ENCODE assay signal across 1 cellular context in the genomic region with DNA sequence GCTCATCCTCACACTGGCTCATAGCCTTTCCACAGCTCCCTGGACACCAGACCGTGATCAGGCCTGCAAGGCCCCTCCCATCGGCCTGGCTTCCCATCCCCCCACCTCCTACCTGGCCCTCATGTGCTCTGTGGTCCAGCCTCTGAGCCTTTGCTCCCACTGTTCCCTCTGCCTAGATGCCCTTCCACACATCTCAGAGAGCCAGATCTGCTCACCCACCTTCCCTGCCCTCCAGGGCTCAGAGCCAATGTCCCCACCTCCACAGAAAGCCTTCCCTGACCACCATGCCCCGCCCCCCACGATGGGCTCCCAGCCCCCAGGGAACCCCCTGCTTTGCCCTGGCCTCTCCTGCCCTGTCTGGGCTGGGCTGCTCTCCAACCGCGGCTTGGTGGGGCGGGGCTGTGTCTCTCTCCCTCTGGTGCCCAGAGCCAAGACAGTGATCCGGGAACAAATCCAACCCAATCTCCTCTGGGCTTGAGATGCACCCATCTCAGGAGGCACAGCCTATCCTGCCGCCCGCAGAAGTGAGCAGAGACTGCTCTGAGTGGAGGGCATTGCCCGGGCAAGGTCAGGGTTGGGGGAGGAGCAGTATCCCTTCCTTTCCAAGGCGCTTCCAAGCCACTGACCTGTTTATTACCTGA.
TF ChIP-seq lines count a peak whose summit lies in the region.

No MANE protein-coding gene starts in this region.

TF ChIP-seq in HepG2, 621 proteins besides CTCF, POLR2A, EP300 and RAD21 (continued from another document and continues in another):
- TF ChIP-seq HNF1A (IDR thresholded peaks at IDR 0.05; ENCODE audit: low read depth) (no peak), HNF1A (CRISPR knock-in tag; IDR thresholded peaks at IDR 0.05; ENCODE audit: borderline replicate concordance) (no peak), ARNTL (CRISPR knock-in tag; IDR thresholded peaks at IDR 0.05) (no peak), KLF15 (CRISPR knock-in tag; IDR thresholded peaks at IDR 0.05; ENCODE audit: borderline replicate concordance) (no peak), ZNF121 (CRISPR knock-in tag; IDR thresholded peaks at IDR 0.05) (peak; percentile 93), ESRRA (CRISPR knock-in tag; IDR thresholded peaks at IDR 0.05; ENCODE audit: low read depth) (0 out of 2 replicates have a peak, but pooled peaks have one; percentile 44), ZNF646 (CRISPR knock-in tag; IDR thresholded peaks at IDR 0.05) (no peak), ZNF761 (CRISPR knock-in tag; conservative IDR thresholded peaks at IDR 0.05) (no peak), ZNF558 (CRISPR knock-in tag; IDR thresholded peaks at IDR 0.05; ENCODE audit: borderline replicate concordance) (no peak), ZNF430 (CRISPR knock-in tag; IDR thresholded peaks at IDR 0.05) (no peak), JARID2 (CRISPR knock-in tag; IDR thresholded peaks at IDR 0.05; ENCODE audit: insufficient replicate concordance) (no peak), NR2F6 (IDR thresholded peaks at IDR 0.05) (no peak), NR2F6 (CRISPR knock-in tag; IDR thresholded peaks at IDR 0.05) (no peak), ZNF253 (CRISPR knock-in tag; IDR thresholded peaks at IDR 0.05; ENCODE audit: borderline replicate concordance) (0 out of 2 replicates have a peak, but pooled peaks have one; percentile 41), SP1 (IDR thresholded peaks at IDR 0.05) (no peak), SP1 (CRISPR knock-in tag; IDR thresholded peaks at IDR 0.05) (no peak), MTF2 (CRISPR knock-in tag; IDR thresholded peaks at IDR 0.05; ENCODE audit: borderline replicate concordance) (no peak), ZNF879 (CRISPR knock-in tag; IDR thresholded peaks at IDR 0.05) (no peak), RERE (CRISPR knock-in tag; IDR thresholded peaks at IDR 0.05; ENCODE audit: low read depth) (no peak), TCF7 (IDR thresholded peaks at IDR 0.05; ENCODE audit: low read depth) (no peak), TRAFD1 (CRISPR knock-in tag; IDR thresholded peaks at IDR 0.05; ENCODE audit: borderline replicate concordance) (no peak), MAFG (CRISPR knock-in tag; IDR thresholded peaks at IDR 0.05) (no peak), IRF1 (CRISPR knock-in tag; IDR thresholded peaks at IDR 0.05; ENCODE audit: low read depth) (no peak), SMC3 (IDR thresholded peaks at IDR 0.05; ENCODE audit: low read length) (no peak), ZZZ3 (CRISPR knock-in tag; IDR thresholded peaks at IDR 0.05; ENCODE audit: borderline replicate concordance) (no peak), PLRG1 (conservative IDR thresholded peaks at IDR 0.05) (no peak), KAT7 (CRISPR knock-in tag; IDR thresholded peaks at IDR 0.05; ENCODE audit: borderline replicate concordance) (no peak), TOPORS (CRISPR knock-in tag; IDR thresholded peaks at IDR 0.05) (no peak)
- TF ChIP-seq, protein P1, sequence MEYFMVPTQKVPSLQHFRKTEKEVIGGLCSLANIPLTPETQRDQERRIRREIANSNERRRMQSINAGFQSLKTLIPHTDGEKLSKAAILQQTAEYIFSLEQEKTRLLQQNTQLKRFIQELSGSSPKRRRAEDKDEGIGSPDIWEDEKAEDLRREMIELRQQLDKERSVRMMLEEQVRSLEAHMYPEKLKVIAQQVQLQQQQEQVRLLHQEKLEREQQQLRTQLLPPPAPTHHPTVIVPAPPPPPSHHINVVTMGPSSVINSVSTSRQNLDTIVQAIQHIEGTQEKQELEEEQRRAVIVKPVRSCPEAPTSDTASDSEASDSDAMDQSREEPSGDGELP (IDR thresholded peaks at IDR 0.05; ENCODE audit: borderline replicate concordance, low read depth): no peak
- TF ChIP-seq, protein P2, sequence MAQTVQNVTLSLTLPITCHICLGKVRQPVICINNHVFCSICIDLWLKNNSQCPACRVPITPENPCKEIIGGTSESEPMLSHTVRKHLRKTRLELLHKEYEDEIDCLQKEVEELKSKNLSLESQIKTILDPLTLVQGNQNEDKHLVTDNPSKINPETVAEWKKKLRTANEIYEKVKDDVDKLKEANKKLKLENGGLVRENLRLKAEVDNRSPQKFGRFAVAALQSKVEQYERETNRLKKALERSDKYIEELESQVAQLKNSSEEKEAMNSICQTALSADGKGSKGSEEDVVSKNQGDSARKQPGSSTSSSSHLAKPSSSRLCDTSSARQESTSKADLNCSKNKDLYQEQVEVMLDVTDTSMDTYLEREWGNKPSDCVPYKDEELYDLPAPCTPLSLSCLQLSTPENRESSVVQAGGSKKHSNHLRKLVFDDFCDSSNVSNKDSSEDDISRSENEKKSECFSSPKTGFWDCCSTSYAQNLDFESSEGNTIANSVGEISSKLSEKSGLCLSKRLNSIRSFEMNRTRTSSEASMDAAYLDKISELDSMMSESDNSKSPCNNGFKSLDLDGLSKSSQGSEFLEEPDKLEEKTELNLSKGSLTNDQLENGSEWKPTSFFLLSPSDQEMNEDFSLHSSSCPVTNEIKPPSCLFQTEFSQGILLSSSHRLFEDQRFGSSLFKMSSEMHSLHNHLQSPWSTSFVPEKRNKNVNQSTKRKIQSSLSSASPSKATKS (CRISPR knock-in tag; IDR thresholded peaks at IDR 0.05): no peak
- TF ChIP-seq, protein P3, sequence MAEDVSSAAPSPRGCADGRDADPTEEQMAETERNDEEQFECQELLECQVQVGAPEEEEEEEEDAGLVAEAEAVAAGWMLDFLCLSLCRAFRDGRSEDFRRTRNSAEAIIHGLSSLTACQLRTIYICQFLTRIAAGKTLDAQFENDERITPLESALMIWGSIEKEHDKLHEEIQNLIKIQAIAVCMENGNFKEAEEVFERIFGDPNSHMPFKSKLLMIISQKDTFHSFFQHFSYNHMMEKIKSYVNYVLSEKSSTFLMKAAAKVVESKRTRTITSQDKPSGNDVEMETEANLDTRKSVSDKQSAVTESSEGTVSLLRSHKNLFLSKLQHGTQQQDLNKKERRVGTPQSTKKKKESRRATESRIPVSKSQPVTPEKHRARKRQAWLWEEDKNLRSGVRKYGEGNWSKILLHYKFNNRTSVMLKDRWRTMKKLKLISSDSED (CRISPR knock-in tag; IDR thresholded peaks at IDR 0.05): no peak
